Comparison of ENCODE assay signal across 1 cellular context in genomic region chr1:224183591-224184312, GRCh38.
A peak's percentile ranks its signal among the peaks of the same experiment; 100 is the strongest.
TF ChIP-seq lines count a peak whose summit lies in the region.

No MANE protein-coding gene starts in this region.

TF ChIP-seq in Ishikawa, 13 proteins besides CTCF, POLR2A, EP300 and RAD21 (continued from another document):
- TF ChIP-seq REST (IDR thresholded peaks at IDR 0.05; ENCODE audit: low read depth) (no peak), ZBTB7A (IDR thresholded peaks at IDR 0.05; ENCODE audit: low read depth) (peak; percentile 37; the same call in 1 of the 2 replicates), MAX (IDR thresholded peaks at IDR 0.05) (peak; percentile 77)
